Comparison of ENCODE assay signal across 8 cellular contexts in genomic region chr7:75994388-75995051, GRCh38. TPM values are rescaled to one million over a fixed set of nuclear protein-coding genes. Genes with fewer than 3 reads are reported as not detected.
DNase-seq lines count a peak whose midpoint lies in the region; ATAC-seq and FAIRE-seq lines count a peak whose summit lies in the region.

Gene TMEM120A, minus strand, starts transcription at chr7:75994595. Its CDS starts 25 bp downstream, at chr7:75994570.

- H3K4me2 ChIP-seq in mesenchymal stem cell (ENCODE audit: low read length, poor library complexity, severe bottlenecking) = peak within 1 kb of the TSS; percentile 88

- H3K4me1 ChIP-seq in mesenchymal stem cell (ENCODE audit: control insufficient read depth, insufficient read depth, low read depth, low read length) = peaks cover 27% of the 10 kb centered on the region

- peak within 1 kb of the TSS; percentile 81 to 92 for H3K18ac ChIP-seq in mesenchymal stem cell (ENCODE audit: low read depth in 1 of 2, low read length in 2 of 2)

- H3K4me1 Mint-ChIP-seq in effector memory CD8-positive, alpha-beta T cell (ENCODE audit: low read depth in 2 of 2) = peaks cover 31 to 41% of the 10 kb centered on the region in 2 donors

- H2AFZ ChIP-seq in mesenchymal stem cell (ENCODE audit: low read depth, low read length) = peak within 1 kb of the TSS; percentile 67

- peak within 1 kb of the TSS; percentile 34 to 82 for H3K4ac ChIP-seq in mesenchymal stem cell (ENCODE audit: low read depth in 1 of 2, low read length in 2 of 2)

- H4K8ac ChIP-seq in mesenchymal stem cell (ENCODE audit: low read length) = peak within 1 kb of the TSS; percentile 94

- H2BK12ac ChIP-seq in mesenchymal stem cell (ENCODE audit: low read length in 2 of 2) = peak within 1 kb of the TSS; percentile 38 to 75

- peaks cover 11% of the 10 kb centered on the region for H3K79me1 ChIP-seq in mesenchymal stem cell (replicated peaks; ENCODE audit: low read length, poor library complexity, severe bottlenecking)

- no peak within 1 kb of the TSS for H2BK5ac ChIP-seq in mesenchymal stem cell (ENCODE audit: low read depth, low read length, poor library complexity, severe bottlenecking)

- H2BK120ac ChIP-seq in mesenchymal stem cell (ENCODE audit: low read depth, low read length) = peak within 1 kb of the TSS; percentile 80

- H4K91ac ChIP-seq in mesenchymal stem cell (ENCODE audit: low read length) = peak within 1 kb of the TSS; percentile 80

- DNase-seq in Caki2 (ENCODE audit: low read depth) (peak; percentile 89), HTR-8/SVneo (ENCODE audit: insufficient read length, low spot score) (peak; percentile 95), NOMO-1 treated with DMSO at 0.1 percent for 48 hours (lab: John Stamatoyannopoulos, UW; ENCODE audit: unreplicated experiment) (peak; percentile 99), mesenchymal stem cell (peak; percentile 95)
- peak; percentile 81 to 86 for DNase-seq in activated CD8-positive, alpha-beta memory T cell treated with anti-CD3 and anti-CD28 coated beads for 4 hours (ENCODE audit: low read depth in 2 of 2)
- peak; percentile 89 to 92 (median 91) for DNase-seq in effector memory CD8-positive, alpha-beta T cell
- peak; percentile 88 for DNase-seq in stimulated activated CD8-positive, alpha-beta memory T cell treated with anti-CD3 and anti-CD28 coated beads, Interleukin-12 subunit alpha, Interleukin-12 subunit beta, amount 100 ng/mL, for 24 hours (ENCODE audit: extremely low read depth)

- H3K27me3 Mint-ChIP-seq in effector memory CD8-positive, alpha-beta T cell = no peaks in the 10 kb centered on the region

- peak within 1 kb of the TSS; percentile 70 to 78 for H3K4me3 Mint-ChIP-seq in effector memory CD8-positive, alpha-beta T cell

- H3K36me3 Mint-ChIP-seq in effector memory CD8-positive, alpha-beta T cell (ENCODE audit: insufficient read depth) = peaks cover 5% of the 10 kb centered on the region

- H3K14ac ChIP-seq in mesenchymal stem cell (ENCODE audit: low read length in 2 of 2) = peak within 1 kb of the TSS in 1 of 2 experiments; percentile 61

- ATAC-seq in GM21381 (IDR thresholded peaks at IDR 0.05; ENCODE audit: unreplicated experiment) = peak; percentile 92
- ATAC-seq in effector memory CD8-positive, alpha-beta T cell (replicated peaks) = peak; percentile 99

- H3K27ac ChIP-seq in mesenchymal stem cell (ENCODE audit: low read length, poor library complexity, severe bottlenecking) = peak within 1 kb of the TSS; percentile 39

- H3K36me3 ChIP-seq in mesenchymal stem cell (ENCODE audit: control insufficient read depth in 1 of 2, insufficient read depth in 2 of 2, low read depth in 1 of 2, low read length in 2 of 2) = peaks cover 21 to 27% of the 10 kb centered on the region in 2 experiments

- H3K4me3 ChIP-seq in mesenchymal stem cell (ENCODE audit: insufficient read depth in 1 of 2, low read depth in 1 of 2, low read length in 2 of 2) = peak within 1 kb of the TSS; percentile 77 to 86

- H3K27me3 ChIP-seq in mesenchymal stem cell (ENCODE audit: control insufficient read depth in 1 of 2, insufficient read depth in 1 of 2, low read length in 2 of 2) = no peaks in the 10 kb centered on the region

- H3K9ac ChIP-seq in mesenchymal stem cell (ENCODE audit: low read length) = peak within 1 kb of the TSS; percentile 89

- no peak within 1 kb of the TSS for H2AK5ac ChIP-seq in mesenchymal stem cell (ENCODE audit: low read length, severe bottlenecking)

- no peaks in the 10 kb centered on the region for H3K9me3 ChIP-seq in mesenchymal stem cell (ENCODE audit: control insufficient read depth, low read length)

- H2BK15ac ChIP-seq in mesenchymal stem cell (ENCODE audit: low read depth, poor library complexity, severe bottlenecking) = peak within 1 kb of the TSS; percentile 67

- FAIRE-seq in HTR-8/SVneo (lab: Jason Lieb, UNC) = peak; percentile 70

- WGBS in mesenchymal stem cell = 3% methylated on average over 51 of the region's 51 CpGs

- in situ Hi-C loops in Caki2 (cut with HindIII; ENCODE audit: low pct_unique_long_range_greater_than_20kb, low sequenced_read_pairs) = no loop called here

- H3K23ac ChIP-seq in mesenchymal stem cell (ENCODE audit: low read length in 2 of 2) = no peak within 1 kb of the TSS

- H3K27ac Mint-ChIP-seq in effector memory CD8-positive, alpha-beta T cell = peak within 1 kb of the TSS; percentile 68 to 82

- H3K9me3 Mint-ChIP-seq in effector memory CD8-positive, alpha-beta T cell = no peaks in the 10 kb centered on the region

RNA-seq across cellular contexts. Expression of gene TMEM120A, which starts in this region (rescaled TPM):
- total RNA-seq in Caki2 (2014; rRNA removed; shearing (Covaris generic); ENCODE audit: low replicate concordance) = 28.8 and 36.5 TPM in 2 replicates
- 54.5 TPM for polyA plus RNA-seq in mesenchymal stem cell (2013, experiment 1 of 2)
- 54.2 TPM for polyA plus RNA-seq in mesenchymal stem cell (2013, experiment 2 of 2)

Comparison
In these comparisons a context has a peak if more than half of its experiments do, and no peak if none do; other contexts are left out.
1. Peak in every context shown above with its lines: DNase-seq, ATAC-seq, H3K4me3 ChIP-seq and H3K27ac ChIP-seq.